ENCODE assay signal across 1 cellular context in the genomic region with DNA sequence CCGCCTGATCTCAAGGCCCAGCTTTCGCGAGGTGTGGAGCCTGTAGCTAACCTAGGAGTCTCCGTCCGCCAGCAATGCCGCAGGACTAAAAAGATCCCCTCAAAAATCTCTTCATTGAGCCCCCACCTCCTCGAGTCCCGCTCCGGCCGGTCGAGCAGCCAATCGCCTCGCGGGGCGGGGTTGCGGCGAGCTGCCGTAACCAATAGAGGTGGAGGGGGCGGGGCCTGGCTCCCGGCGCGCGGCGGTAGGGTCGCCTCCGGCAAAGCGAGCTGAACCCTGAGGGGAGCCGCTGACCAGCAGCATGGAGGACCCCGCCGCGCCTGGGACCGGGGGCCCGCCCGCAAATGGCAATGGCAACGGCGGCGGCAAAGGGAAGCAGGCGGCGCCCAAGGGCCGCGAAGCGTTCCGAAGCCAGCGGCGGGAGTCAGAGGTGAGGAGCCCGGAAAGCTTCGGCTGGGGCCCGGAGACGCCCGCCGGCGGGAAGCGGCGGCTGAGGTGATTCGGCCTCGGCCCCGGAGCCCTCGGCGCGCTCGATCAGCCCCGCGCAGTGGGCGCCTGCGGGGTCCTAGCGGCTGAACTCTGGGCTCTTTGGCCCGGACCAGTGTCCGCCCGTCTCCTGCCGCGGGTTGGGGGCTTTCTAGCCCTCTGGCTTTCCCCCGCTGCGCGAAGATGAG.
TF ChIP-seq lines count a peak whose summit lies in the region.

A gene with protein sequence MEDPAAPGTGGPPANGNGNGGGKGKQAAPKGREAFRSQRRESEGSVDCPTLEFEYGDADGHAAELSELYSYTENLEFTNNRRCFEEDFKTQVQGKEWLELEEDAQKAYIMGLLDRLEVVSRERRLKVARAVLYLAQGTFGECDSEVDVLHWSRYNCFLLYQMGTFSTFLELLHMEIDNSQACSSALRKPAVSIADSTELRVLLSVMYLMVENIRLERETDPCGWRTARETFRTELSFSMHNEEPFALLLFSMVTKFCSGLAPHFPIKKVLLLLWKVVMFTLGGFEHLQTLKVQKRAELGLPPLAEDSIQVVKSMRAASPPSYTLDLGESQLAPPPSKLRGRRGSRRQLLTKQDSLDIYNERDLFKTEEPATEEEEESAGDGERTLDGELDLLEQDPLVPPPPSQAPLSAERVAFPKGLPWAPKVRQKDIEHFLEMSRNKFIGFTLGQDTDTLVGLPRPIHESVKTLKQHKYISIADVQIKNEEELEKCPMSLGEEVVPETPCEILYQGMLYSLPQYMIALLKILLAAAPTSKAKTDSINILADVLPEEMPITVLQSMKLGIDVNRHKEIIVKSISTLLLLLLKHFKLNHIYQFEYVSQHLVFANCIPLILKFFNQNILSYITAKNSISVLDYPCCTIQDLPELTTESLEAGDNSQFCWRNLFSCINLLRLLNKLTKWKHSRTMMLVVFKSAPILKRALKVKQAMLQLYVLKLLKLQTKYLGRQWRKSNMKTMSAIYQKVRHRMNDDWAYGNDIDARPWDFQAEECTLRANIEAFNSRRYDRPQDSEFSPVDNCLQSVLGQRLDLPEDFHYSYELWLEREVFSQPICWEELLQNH (plus strand): TSS at position 261 of the 674 bp plus-strand sequence. CDS start 41 bp downstream, at position 302.

TF ChIP-seq in HEK293, 187 proteins besides CTCF, POLR2A, EP300 and RAD21 (continued from another document):
- TF ChIP-seq, protein P1, sequence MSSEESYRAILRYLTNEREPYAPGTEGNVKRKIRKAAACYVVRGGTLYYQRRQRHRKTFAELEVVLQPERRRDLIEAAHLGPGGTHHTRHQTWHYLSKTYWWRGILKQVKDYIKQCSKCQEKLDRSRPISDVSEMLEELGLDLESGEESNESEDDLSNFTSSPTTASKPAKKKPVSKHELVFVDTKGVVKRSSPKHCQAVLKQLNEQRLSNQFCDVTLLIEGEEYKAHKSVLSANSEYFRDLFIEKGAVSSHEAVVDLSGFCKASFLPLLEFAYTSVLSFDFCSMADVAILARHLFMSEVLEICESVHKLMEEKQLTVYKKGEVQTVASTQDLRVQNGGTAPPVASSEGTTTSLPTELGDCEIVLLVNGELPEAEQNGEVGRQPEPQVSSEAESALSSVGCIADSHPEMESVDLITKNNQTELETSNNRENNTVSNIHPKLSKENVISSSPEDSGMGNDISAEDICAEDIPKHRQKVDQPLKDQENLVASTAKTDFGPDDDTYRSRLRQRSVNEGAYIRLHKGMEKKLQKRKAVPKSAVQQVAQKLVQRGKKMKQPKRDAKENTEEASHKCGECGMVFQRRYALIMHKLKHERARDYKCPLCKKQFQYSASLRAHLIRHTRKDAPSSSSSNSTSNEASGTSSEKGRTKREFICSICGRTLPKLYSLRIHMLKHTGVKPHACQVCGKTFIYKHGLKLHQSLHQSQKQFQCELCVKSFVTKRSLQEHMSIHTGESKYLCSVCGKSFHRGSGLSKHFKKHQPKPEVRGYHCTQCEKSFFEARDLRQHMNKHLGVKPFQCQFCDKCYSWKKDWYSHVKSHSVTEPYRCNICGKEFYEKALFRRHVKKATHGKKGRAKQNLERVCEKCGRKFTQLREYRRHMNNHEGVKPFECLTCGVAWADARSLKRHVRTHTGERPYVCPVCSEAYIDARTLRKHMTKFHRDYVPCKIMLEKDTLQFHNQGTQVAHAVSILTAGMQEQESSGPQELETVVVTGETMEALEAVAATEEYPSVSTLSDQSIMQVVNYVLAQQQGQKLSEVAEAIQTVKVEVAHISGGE (tag by site-specific recombination; conservative IDR thresholded peaks at IDR 0.05; ENCODE audit: low read depth): no peak; the same call in 1 of the 2 replicates
- TF ChIP-seq GLIS2 (tag by site-specific recombination; IDR thresholded peaks at IDR 0.05) (peak; percentile 65), TCF7L2 (IDR thresholded peaks at IDR 0.05; ENCODE audit: borderline replicate concordance, low read depth, low read length) (no peak), ZNF248 (tag by site-specific recombination; IDR thresholded peaks at IDR 0.05) (no peak), GLI4 (tag by site-specific recombination; IDR thresholded peaks at IDR 0.05) (no peak), SETDB1 (IDR thresholded peaks at IDR 0.05; ENCODE audit: insufficient read length, low read length) (no peak), ZNF48 (tag by site-specific recombination; IDR thresholded peaks at IDR 0.05) (no peak), ZBTB21 (tag by site-specific recombination; IDR thresholded peaks at IDR 0.05) (no peak), ZNF596 (tag by site-specific recombination; IDR thresholded peaks at IDR 0.05) (no peak), TRIM28 (IDR thresholded peaks at IDR 0.05; ENCODE audit: borderline replicate concordance, low read length) (no peak), ZNF830 (tag by site-specific recombination; IDR thresholded peaks at IDR 0.05; ENCODE audit: low read depth) (no peak), ZNF157 (tag by site-specific recombination; IDR thresholded peaks at IDR 0.05) (no peak), ZNF473 (tag by site-specific recombination; IDR thresholded peaks at IDR 0.05) (no peak), MEIS1 (CRISPR knock-in tag; IDR thresholded peaks at IDR 0.05; ENCODE audit: borderline replicate concordance) (no peak), ZNF350 (tag by site-specific recombination; IDR thresholded peaks at IDR 0.05) (no peak), ZIC2 (tag by site-specific recombination; IDR thresholded peaks at IDR 0.05) (peak; percentile 61)
- TF ChIP-seq, protein P2, sequence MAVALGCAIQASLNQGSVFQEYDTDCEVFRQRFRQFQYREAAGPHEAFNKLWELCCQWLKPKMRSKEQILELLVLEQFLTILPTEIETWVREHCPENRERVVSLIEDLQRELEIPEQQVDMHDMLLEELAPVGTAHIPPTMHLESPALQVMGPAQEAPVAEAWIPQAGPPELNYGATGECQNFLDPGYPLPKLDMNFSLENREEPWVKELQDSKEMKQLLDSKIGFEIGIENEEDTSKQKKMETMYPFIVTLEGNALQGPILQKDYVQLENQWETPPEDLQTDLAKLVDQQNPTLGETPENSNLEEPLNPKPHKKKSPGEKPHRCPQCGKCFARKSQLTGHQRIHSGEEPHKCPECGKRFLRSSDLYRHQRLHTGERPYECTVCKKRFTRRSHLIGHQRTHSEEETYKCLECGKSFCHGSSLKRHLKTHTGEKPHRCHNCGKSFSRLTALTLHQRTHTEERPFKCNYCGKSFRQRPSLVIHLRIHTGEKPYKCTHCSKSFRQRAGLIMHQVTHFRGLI (tag by site-specific recombination; IDR thresholded peaks at IDR 0.05): no peak
- TF ChIP-seq, protein P3, sequence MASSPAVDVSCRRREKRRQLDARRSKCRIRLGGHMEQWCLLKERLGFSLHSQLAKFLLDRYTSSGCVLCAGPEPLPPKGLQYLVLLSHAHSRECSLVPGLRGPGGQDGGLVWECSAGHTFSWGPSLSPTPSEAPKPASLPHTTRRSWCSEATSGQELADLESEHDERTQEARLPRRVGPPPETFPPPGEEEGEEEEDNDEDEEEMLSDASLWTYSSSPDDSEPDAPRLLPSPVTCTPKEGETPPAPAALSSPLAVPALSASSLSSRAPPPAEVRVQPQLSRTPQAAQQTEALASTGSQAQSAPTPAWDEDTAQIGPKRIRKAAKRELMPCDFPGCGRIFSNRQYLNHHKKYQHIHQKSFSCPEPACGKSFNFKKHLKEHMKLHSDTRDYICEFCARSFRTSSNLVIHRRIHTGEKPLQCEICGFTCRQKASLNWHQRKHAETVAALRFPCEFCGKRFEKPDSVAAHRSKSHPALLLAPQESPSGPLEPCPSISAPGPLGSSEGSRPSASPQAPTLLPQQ (tag by site-specific recombination; IDR thresholded peaks at IDR 0.05): peak; percentile 82; the same call in 1 of the 2 replicates
- TF ChIP-seq, protein P4, sequence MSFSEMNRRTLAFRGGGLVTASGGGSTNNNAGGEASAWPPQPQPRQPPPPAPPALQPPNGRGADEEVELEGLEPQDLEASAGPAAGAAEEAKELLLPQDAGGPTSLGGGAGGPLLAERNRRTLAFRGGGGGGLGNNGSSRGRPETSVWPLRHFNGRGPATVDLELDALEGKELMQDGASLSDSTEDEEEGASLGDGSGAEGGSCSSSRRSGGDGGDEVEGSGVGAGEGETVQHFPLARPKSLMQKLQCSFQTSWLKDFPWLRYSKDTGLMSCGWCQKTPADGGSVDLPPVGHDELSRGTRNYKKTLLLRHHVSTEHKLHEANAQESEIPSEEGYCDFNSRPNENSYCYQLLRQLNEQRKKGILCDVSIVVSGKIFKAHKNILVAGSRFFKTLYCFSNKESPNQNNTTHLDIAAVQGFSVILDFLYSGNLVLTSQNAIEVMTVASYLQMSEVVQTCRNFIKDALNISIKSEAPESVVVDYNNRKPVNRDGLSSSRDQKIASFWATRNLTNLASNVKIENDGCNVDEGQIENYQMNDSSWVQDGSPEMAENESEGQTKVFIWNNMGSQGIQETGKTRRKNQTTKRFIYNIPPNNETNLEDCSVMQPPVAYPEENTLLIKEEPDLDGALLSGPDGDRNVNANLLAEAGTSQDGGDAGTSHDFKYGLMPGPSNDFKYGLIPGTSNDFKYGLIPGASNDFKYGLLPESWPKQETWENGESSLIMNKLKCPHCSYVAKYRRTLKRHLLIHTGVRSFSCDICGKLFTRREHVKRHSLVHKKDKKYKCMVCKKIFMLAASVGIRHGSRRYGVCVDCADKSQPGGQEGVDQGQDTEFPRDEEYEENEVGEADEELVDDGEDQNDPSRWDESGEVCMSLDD (tag by site-specific recombination; IDR thresholded peaks at IDR 0.05): peak; percentile 80
- TF ChIP-seq, protein P5, sequence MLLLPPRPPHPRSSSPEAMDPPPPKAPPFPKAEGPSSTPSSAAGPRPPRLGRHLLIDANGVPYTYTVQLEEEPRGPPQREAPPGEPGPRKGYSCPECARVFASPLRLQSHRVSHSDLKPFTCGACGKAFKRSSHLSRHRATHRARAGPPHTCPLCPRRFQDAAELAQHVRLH (tag by site-specific recombination; IDR thresholded peaks at IDR 0.05): no peak
